In the genomic region with DNA sequence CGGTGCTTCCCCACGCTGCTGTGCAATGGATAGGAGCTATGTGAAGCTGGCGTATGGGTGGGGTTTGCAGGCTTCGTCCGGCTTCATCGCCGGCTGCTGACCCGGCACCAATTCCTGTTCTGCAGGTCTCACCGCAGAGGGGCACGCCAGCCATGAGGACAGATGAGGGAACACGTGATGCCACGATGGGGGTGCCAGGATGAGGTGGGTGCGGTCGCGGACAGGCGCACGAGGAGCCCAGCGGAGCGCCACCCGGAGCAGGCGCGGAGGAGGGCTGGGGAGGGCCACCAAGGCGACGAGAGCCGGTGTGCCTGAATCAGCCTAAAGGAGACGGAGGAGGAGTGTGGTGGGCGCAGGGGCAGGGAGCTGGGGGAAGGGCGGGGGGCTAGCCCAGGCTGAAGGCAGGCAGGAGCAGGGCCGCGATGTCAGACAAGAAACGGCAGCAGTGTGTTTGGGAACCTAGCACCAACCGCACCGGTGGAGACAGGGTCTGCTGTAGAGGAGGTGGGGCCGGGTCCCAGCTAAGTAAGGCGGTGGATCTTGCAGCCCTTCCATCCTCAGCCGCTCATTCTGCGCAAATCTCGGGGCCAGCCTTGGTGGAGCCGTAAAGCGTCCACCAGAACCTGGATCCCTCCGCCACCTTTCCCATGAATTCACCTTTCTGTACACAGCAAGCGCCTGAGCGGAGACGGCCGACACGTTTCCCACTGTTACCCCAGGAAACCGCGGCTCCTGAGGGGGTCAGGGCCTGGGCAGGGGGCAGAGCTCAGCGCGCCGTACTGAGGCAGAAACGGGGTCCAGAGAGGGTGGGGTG, we compare ENCODE assay signal across 8 cellular contexts. TPM values are rescaled to one million over a fixed set of nuclear protein-coding genes. Genes with fewer than 3 reads are reported as not detected.
DNase-seq lines count a peak whose midpoint lies in the region; ATAC-seq, FAIRE-seq and TF ChIP-seq lines count a peak whose summit lies in the region.

No MANE protein-coding gene starts in this region.

- no peak for TF ChIP-seq CTCF in RWPE2 (IDR thresholded peaks at IDR 0.05; ENCODE audit: poor library complexity, severe bottlenecking)
- no peak for TF ChIP-seq CTCF in kidney (IDR thresholded peaks at IDR 0.05; ENCODE audit: borderline replicate concordance, extremely low read depth, insufficient read depth)

- peak overlapping the region; percentile 93 for H3K27ac Mint-ChIP-seq in central memory CD8-positive, alpha-beta T cell (ENCODE audit: low read depth)

- H3K9ac ChIP-seq in kidney (ENCODE audit: low read length in 2 of 2): peak overlapping the region; percentile 10 to 58

- DNase-seq in NCI-H2107 treated with DMSO at 0.1 percent for 48 hours (lab: John Stamatoyannopoulos, UW; ENCODE audit: unreplicated experiment) (peak; percentile 36), NCI-H2107 (lab: John Stamatoyannopoulos, UW) (no peak), HT1080 (ENCODE audit: low read depth) (peak; percentile 18), RWPE2 (ENCODE audit: low spot score) (no peak), kidney (peak; percentile 87)
- DNase-seq in central memory CD8-positive, alpha-beta T cell (ENCODE audit: low spot score in 2 of 2): peak; percentile 47 to 63
- DNase-seq in stimulated activated CD8-positive, alpha-beta memory T cell treated with anti-CD3 and anti-CD28 coated beads, Interleukin-2, amount 100 ng/mL, for 48 hours (ENCODE audit: low read depth in 2 of 2): peak; percentile 68 to 74

- FAIRE-seq in kidney (lab: Jason Lieb, UNC): no peak

- ATAC-seq in RWPE2 (ENCODE audit: low read depth) (peak; percentile 76), GM21619 (IDR thresholded peaks at IDR 0.05; ENCODE audit: unreplicated experiment) (no peak)
- ATAC-seq in central memory CD8-positive, alpha-beta T cell (replicated peaks; ENCODE audit: extremely low read depth, poor library complexity, severe bottlenecking): peak; percentile 44

- H3K4me1 ChIP-seq in RWPE2 (ENCODE audit: insufficient read depth, poor library complexity, severe bottlenecking) (no peaks in the 10 kb centered on the region), kidney (ENCODE audit: control insufficient read depth in 1 of 2, insufficient read depth in 1 of 2, low read depth in 1 of 2, low read length in 2 of 2) (peaks cover 0 to 5% of the 10 kb centered on the region in 2 donors)

- H3K4me3 ChIP-seq in RWPE2 (ENCODE audit: severe bottlenecking) (peak overlapping the region; percentile 40), kidney (ENCODE audit: low read length in 2 of 2) (peak overlapping the region; percentile 47 to 64)

- intact Hi-C loops in kidney (cut with DNase I): no loop called here

- H3K27ac ChIP-seq in RWPE2 (ENCODE audit: poor library complexity, severe bottlenecking) (no peak overlapping the region), kidney (ENCODE audit: low read depth in 2 of 2, low read length in 2 of 2) (no peak overlapping the region)

- peaks cover 21% of the 10 kb centered on the region for H3K36me3 Mint-ChIP-seq in central memory CD8-positive, alpha-beta T cell (ENCODE audit: insufficient read depth)

- no peaks in the 10 kb centered on the region for H3K27me3 Mint-ChIP-seq in central memory CD8-positive, alpha-beta T cell

- no peaks in the 10 kb centered on the region for H3K36me3 ChIP-seq in RWPE2 (ENCODE audit: low read depth)
- H3K36me3 ChIP-seq in kidney (ENCODE audit: control insufficient read depth in 1 of 2, insufficient read depth in 2 of 2, low read length in 2 of 2): no peaks in the 10 kb centered on the region

- peaks cover 70% of the 10 kb centered on the region for H3K4me1 Mint-ChIP-seq in central memory CD8-positive, alpha-beta T cell

- H3K9me3 Mint-ChIP-seq in central memory CD8-positive, alpha-beta T cell: no peaks in the 10 kb centered on the region

- no peaks in the 10 kb centered on the region for H3K9me3 ChIP-seq in RWPE2 (ENCODE audit: severe bottlenecking)
- no peaks in the 10 kb centered on the region for H3K9me3 ChIP-seq in kidney (ENCODE audit: control insufficient read depth in 1 of 2, low read length in 2 of 2)

- H3K27me3 ChIP-seq in RWPE2 (ENCODE audit: insufficient read depth, poor library complexity, severe bottlenecking): no peaks in the 10 kb centered on the region

- peak overlapping the region; percentile 87 for H3K4me3 Mint-ChIP-seq in central memory CD8-positive, alpha-beta T cell

RNA-seq across cellular contexts. Expression of gene CD8A, which starts 17.0 kb away (rescaled TPM):
- total RNA-seq in HT1080 (2014; rRNA removed; shearing (Covaris generic)): not detected in 2 replicates
- not detected in 2 replicates for polyA plus RNA-seq in HT1080 (2015; cell fraction: cytosol; rRNA removed)
- not detected in 2 replicates for polyA plus RNA-seq in HT1080 (2015; cell fraction: nucleus; rRNA removed)
- total RNA-seq in kidney: 5.9 TPM
- polyA plus RNA-seq in kidney (ENCODE audit: insufficient read depth, low read depth, low replicate concordance): 0.65 TPM

RNA-seq across cellular contexts. Expression of gene CD8B, which starts 54.0 kb away (rescaled TPM):
- not detected in 2 replicates for total RNA-seq in HT1080 (2014; rRNA removed; shearing (Covaris generic))
- 0.07 TPM in 1 of 2 replicates, not detected in the other for polyA plus RNA-seq in HT1080 (2015; cell fraction: cytosol; rRNA removed)
- polyA plus RNA-seq in HT1080 (2015; cell fraction: nucleus; rRNA removed): not detected in 2 replicates
- total RNA-seq in kidney: 2.5 TPM
- not detected for polyA plus RNA-seq in kidney (ENCODE audit: insufficient read depth, low read depth, low replicate concordance)

Comparison
In these comparisons a context has a peak if more than half of its experiments do, and no peak if none do; other contexts are left out.
1. DNase-seq: peak in NCI-H2107 treated with DMSO at 0.1 percent for 48 hours (single experiment), HT1080 (single experiment), central memory CD8-positive, alpha-beta T cell (2 of 2), kidney (single experiment) and stimulated activated CD8-positive, alpha-beta memory T cell treated with anti-CD3 and anti-CD28 coated beads, Interleukin-2, amount 100 ng/mL, for 48 hours (2 of 2); none in NCI-H2107 (single experiment) and RWPE2 (single experiment).